ENCODE assay signal across 1 cellular context in genomic region chr7:44087914-44088838, GRCh38.
A peak's percentile ranks its signal among the peaks of the same experiment; 100 is the strongest.
TF ChIP-seq lines count a peak whose summit lies in the region.

No MANE protein-coding gene starts in this region.

TF ChIP-seq in HepG2, 621 proteins besides CTCF, POLR2A, EP300 and RAD21 (continues in another document):
- TF ChIP-seq, protein P1, sequence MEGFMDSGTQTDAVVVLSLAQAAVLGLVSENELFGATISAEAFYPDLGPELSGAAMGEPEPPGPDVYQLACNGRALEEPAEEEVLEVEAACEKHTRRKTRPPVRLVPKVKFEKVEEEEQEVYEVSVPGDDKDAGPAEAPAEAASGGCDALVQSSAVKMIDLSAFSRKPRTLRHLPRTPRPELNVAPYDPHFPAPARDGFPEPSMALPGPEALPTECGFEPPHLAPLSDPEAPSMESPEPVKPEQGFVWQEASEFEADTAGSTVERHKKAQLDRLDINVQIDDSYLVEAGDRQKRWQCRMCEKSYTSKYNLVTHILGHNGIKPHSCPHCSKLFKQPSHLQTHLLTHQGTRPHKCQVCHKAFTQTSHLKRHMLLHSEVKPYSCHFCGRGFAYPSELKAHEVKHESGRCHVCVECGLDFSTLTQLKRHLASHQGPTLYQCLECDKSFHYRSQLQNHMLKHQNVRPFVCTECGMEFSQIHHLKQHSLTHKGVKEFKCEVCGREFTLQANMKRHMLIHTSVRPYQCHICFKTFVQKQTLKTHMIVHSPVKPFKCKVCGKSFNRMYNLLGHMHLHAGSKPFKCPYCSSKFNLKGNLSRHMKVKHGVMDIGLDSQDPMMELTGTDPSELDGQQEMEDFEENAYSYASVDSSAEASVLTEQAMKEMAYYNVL (CRISPR knock-in tag; IDR thresholded peaks at IDR 0.05; ENCODE audit: borderline replicate concordance), result peak; percentile 43; the same call in 1 of the 2 replicates
- TF ChIP-seq HNRNPL (IDR thresholded peaks at IDR 0.05; ENCODE audit: low read depth, low read length) (peak; percentile 83), FOXP4 (CRISPR knock-in tag; IDR thresholded peaks at IDR 0.05) (0 out of 2 replicates have a peak, but pooled peaks have one; percentile 19), GABPA (IDR thresholded peaks at IDR 0.05; ENCODE audit: low read depth, low read length) (no peak), GABPA (CRISPR knock-in tag; IDR thresholded peaks at IDR 0.05; ENCODE audit: low read depth) (peak; percentile 19; the same call in 1 of the 2 replicates), HOXA3 (CRISPR knock-in tag; IDR thresholded peaks at IDR 0.05) (peak; percentile 57; the same call in 1 of the 2 replicates), HNF4G (IDR thresholded peaks at IDR 0.05; ENCODE audit: borderline replicate concordance, low read depth, low read length) (0 out of 2 replicates have a peak, but pooled peaks have one; percentile 21), HNF4G (CRISPR knock-in tag; IDR thresholded peaks at IDR 0.05; ENCODE audit: borderline replicate concordance, low read depth) (no peak), ZNF770 (CRISPR knock-in tag; IDR thresholded peaks at IDR 0.05) (peak; percentile 82), HMG20A (CRISPR knock-in tag; IDR thresholded peaks at IDR 0.05; ENCODE audit: borderline replicate concordance) (0 out of 2 replicates have a peak, but pooled peaks have one; percentile 8), ZNF225 (CRISPR knock-in tag; IDR thresholded peaks at IDR 0.05) (peak; percentile 36; the same call in 1 of the 2 replicates), RELA (CRISPR knock-in tag; IDR thresholded peaks at IDR 0.05) (0 out of 2 replicates have a peak, but pooled peaks have one; percentile 43), TCF12 (IDR thresholded peaks at IDR 0.05) (no peak), TCF12 (CRISPR knock-in tag; IDR thresholded peaks at IDR 0.05) (0 out of 2 replicates have a peak, but pooled peaks have one; percentile 13), ETS1 (CRISPR knock-in tag; IDR thresholded peaks at IDR 0.05) (no peak), ZFP41 (CRISPR knock-in tag; IDR thresholded peaks at IDR 0.05; ENCODE audit: borderline replicate concordance) (0 out of 2 replicates have a peak, but pooled peaks have one; percentile 63), DR1 (CRISPR knock-in tag; IDR thresholded peaks at IDR 0.05) (0 out of 2 replicates have a peak, but pooled peaks have one; percentile 38), NFKB2 (CRISPR knock-in tag; IDR thresholded peaks at IDR 0.05; ENCODE audit: borderline replicate concordance) (peak; percentile 65; the same call in 1 of the 2 replicates), ZFP62 (CRISPR knock-in tag; IDR thresholded peaks at IDR 0.05) (0 out of 2 replicates have a peak, but pooled peaks have one; percentile 66), CBX5 (CRISPR knock-in tag; IDR thresholded peaks at IDR 0.05; ENCODE audit: borderline replicate concordance) (peak; percentile 28; the same call in 1 of the 2 replicates), ZFX (CRISPR knock-in tag; IDR thresholded peaks at IDR 0.05; ENCODE audit: low read depth) (peak; percentile 80), SALL2 (CRISPR knock-in tag; IDR thresholded peaks at IDR 0.05) (0 out of 2 replicates have a peak, but pooled peaks have one; percentile 17), EZH2 (conservative IDR thresholded peaks at IDR 0.05; ENCODE audit: low read depth, low read length) (no peak), ONECUT2 (CRISPR knock-in tag; IDR thresholded peaks at IDR 0.05) (no peak), ZNF687 (CRISPR knock-in tag; IDR thresholded peaks at IDR 0.05) (peak; percentile 89)
- TF ChIP-seq, protein P2, sequence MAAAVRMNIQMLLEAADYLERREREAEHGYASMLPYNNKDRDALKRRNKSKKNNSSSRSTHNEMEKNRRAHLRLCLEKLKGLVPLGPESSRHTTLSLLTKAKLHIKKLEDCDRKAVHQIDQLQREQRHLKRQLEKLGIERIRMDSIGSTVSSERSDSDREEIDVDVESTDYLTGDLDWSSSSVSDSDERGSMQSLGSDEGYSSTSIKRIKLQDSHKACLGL (CRISPR knock-in tag; IDR thresholded peaks at IDR 0.05), result peak; percentile 63; the same call in 1 of the 2 replicates
- TF ChIP-seq, protein P3, sequence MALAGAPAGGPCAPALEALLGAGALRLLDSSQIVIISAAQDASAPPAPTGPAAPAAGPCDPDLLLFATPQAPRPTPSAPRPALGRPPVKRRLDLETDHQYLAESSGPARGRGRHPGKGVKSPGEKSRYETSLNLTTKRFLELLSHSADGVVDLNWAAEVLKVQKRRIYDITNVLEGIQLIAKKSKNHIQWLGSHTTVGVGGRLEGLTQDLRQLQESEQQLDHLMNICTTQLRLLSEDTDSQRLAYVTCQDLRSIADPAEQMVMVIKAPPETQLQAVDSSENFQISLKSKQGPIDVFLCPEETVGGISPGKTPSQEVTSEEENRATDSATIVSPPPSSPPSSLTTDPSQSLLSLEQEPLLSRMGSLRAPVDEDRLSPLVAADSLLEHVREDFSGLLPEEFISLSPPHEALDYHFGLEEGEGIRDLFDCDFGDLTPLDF (CRISPR knock-in tag; IDR thresholded peaks at IDR 0.05), result no peak
- TF ChIP-seq, protein P4, sequence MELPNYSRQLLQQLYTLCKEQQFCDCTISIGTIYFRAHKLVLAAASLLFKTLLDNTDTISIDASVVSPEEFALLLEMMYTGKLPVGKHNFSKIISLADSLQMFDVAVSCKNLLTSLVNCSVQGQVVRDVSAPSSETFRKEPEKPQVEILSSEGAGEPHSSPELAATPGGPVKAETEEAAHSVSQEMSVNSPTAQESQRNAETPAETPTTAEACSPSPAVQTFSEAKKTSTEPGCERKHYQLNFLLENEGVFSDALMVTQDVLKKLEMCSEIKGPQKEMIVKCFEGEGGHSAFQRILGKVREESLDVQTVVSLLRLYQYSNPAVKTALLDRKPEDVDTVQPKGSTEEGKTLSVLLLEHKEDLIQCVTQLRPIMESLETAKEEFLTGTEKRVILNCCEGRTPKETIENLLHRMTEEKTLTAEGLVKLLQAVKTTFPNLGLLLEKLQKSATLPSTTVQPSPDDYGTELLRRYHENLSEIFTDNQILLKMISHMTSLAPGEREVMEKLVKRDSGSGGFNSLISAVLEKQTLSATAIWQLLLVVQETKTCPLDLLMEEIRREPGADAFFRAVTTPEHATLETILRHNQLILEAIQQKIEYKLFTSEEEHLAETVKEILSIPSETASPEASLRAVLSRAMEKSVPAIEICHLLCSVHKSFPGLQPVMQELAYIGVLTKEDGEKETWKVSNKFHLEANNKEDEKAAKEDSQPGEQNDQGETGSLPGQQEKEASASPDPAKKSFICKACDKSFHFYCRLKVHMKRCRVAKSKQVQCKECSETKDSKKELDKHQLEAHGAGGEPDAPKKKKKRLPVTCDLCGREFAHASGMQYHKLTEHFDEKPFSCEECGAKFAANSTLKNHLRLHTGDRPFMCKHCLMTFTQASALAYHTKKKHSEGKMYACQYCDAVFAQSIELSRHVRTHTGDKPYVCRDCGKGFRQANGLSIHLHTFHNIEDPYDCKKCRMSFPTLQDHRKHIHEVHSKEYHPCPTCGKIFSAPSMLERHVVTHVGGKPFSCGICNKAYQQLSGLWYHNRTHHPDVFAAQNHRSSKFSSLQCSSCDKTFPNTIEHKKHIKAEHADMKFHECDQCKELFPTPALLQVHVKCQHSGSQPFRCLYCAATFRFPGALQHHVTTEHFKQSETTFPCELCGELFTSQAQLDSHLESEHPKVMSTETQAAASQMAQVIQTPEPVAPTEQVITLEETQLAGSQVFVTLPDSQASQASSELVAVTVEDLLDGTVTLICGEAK (IDR thresholded peaks at IDR 0.05), result no peak
- TF ChIP-seq, protein P4 (CRISPR knock-in tag; IDR thresholded peaks at IDR 0.05), result peak; percentile 17; the same call in 1 of the 2 replicates
